8 cellular contexts compared by ENCODE assay signal in the genomic region with DNA sequence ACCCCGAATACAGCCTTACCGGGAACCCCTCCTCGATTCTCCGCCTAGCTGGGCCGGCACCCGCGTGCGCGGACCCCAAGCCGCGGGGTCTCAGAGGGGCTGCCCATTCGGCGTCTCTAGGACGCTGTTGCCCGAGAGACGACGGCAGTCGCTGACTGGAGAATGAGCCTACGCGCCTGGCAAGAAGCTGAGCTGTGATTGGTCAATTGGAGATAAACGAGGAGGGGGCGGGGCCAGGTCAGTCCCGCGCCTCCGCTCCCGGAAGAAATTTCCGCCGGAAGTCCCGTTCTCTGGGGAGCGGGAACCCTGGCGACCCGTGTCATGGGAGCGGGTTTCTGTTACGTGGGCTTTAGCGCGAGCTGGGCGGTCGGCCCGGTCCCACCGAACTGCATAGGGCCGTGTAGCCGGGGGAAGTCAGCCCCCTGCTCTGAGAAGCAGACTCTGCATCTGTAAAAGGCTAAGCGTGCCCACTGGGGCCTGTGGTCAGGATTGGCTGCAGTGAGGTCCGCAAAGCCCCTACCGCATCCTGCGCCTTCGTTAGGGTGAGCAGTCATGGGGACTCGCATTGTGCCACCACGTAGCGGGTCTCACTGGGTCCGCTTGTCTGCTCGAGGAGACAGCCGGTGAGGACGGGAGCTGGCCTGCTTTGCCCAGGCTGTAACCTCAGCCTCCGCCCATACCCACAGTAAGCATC. TPM values are rescaled to one million over a fixed set of nuclear protein-coding genes. Genes with fewer than 3 reads are reported as not detected.
DNase-seq lines count a peak whose midpoint lies in the region; ATAC-seq lines count a peak whose summit lies in the region.

A gene with protein sequence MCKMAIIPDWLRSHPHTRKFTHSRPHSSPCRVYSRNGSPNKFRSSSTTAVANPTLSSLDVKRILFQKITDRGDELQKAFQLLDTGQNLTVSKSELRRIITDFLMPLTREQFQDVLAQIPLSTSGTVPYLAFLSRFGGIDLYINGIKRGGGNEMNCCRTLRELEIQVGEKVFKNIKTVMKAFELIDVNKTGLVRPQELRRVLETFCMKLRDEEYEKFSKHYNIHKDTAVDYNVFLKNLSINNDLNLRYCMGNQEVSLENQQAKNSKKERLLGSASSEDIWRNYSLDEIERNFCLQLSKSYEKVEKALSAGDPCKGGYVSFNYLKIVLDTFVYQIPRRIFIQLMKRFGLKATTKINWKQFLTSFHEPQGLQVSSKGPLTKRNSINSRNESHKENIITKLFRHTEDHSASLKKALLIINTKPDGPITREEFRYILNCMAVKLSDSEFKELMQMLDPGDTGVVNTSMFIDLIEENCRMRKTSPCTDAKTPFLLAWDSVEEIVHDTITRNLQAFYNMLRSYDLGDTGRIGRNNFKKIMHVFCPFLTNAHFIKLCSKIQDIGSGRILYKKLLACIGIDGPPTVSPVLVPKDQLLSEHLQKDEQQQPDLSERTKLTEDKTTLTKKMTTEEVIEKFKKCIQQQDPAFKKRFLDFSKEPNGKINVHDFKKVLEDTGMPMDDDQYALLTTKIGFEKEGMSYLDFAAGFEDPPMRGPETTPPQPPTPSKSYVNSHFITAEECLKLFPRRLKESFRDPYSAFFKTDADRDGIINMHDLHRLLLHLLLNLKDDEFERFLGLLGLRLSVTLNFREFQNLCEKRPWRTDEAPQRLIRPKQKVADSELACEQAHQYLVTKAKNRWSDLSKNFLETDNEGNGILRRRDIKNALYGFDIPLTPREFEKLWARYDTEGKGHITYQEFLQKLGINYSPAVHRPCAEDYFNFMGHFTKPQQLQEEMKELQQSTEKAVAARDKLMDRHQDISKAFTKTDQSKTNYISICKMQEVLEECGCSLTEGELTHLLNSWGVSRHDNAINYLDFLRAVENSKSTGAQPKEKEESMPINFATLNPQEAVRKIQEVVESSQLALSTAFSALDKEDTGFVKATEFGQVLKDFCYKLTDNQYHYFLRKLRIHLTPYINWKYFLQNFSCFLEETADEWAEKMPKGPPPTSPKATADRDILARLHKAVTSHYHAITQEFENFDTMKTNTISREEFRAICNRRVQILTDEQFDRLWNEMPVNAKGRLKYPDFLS (N-terminal part only) (minus strand): TSS at position 157 of the 694 bp plus-strand sequence. CDS start 29,987 bp downstream, outside the sequence.

- peak; percentile 85 for ATAC-seq in GM19025 (IDR thresholded peaks at IDR 0.05; ENCODE audit: low read depth, unreplicated experiment)
- ATAC-seq in HG03342 (IDR thresholded peaks at IDR 0.05; ENCODE audit: unreplicated experiment): peak; percentile 85

- peak within 1 kb of the TSS; percentile 91 for H3K27ac Mint-ChIP-seq in activated CD4-positive, alpha-beta T cell treated with anti-CD3 and anti-CD28 coated beads, Interleukin-2, amount 10 ng/mL, durations not matched to agents 7 days and 5 days
- H3K27ac Mint-ChIP-seq in dendritic cell treated with granulocyte-macrophage colony-stimulating factor and Interleukin-4, amounts not matched to agents 40 ng/mL and 50 ng/mL, for 4 days: peak within 1 kb of the TSS; percentile 91

- POLR2A ChIA-PET in activated CD4-positive, alpha-beta T cell treated with anti-CD3 and anti-CD28 coated beads, Interleukin-2, amount 10 ng/mL, durations not matched to agents 7 days and 5 days (lab: Charles Lee): no interaction called here

- peak within 1 kb of the TSS; percentile 92 for H3K4me3 Mint-ChIP-seq in activated CD4-positive, alpha-beta T cell treated with anti-CD3 and anti-CD28 coated beads, Interleukin-2, amount 10 ng/mL, durations not matched to agents 7 days and 5 days
- peak within 1 kb of the TSS; percentile 90 for H3K4me3 Mint-ChIP-seq in dendritic cell treated with granulocyte-macrophage colony-stimulating factor and Interleukin-4, amounts not matched to agents 40 ng/mL and 50 ng/mL, for 4 days

- H3K9me3 Mint-ChIP-seq in activated CD4-positive, alpha-beta T cell treated with anti-CD3 and anti-CD28 coated beads, Interleukin-2, amount 10 ng/mL, durations not matched to agents 7 days and 5 days: no peaks in the 10 kb centered on the region
- H3K9me3 Mint-ChIP-seq in dendritic cell treated with granulocyte-macrophage colony-stimulating factor and Interleukin-4, amounts not matched to agents 40 ng/mL and 50 ng/mL, for 4 days: no peaks in the 10 kb centered on the region

- H3K4me1 Mint-ChIP-seq in activated CD4-positive, alpha-beta T cell treated with anti-CD3 and anti-CD28 coated beads, Interleukin-2, amount 10 ng/mL, durations not matched to agents 7 days and 5 days: peaks cover 29% of the 10 kb centered on the region
- H3K4me1 Mint-ChIP-seq in dendritic cell treated with granulocyte-macrophage colony-stimulating factor and Interleukin-4, amounts not matched to agents 40 ng/mL and 50 ng/mL, for 4 days (ENCODE audit: low read depth): peaks cover 22% of the 10 kb centered on the region

- peaks cover 2% of the 10 kb centered on the region for H3K27me3 Mint-ChIP-seq in activated CD4-positive, alpha-beta T cell treated with anti-CD3 and anti-CD28 coated beads, Interleukin-2, amount 10 ng/mL, durations not matched to agents 7 days and 5 days
- H3K27me3 Mint-ChIP-seq in dendritic cell treated with granulocyte-macrophage colony-stimulating factor and Interleukin-4, amounts not matched to agents 40 ng/mL and 50 ng/mL, for 4 days: peaks cover 2% of the 10 kb centered on the region

- DNase-seq in AG08395 (ENCODE audit: low spot score) (peak; percentile 98), NCI-H524 treated with DMSO at 0.1 percent for 48 hours (lab: John Stamatoyannopoulos, UW) (peak; percentile 65), left kidney (ENCODE audit: low read depth, low spot score) (peak; percentile 98)
- DNase-seq in activated CD4-positive, alpha-beta T cell treated with anti-CD3 and anti-CD28 coated beads, Interleukin-2, amount 10 ng/mL, durations not matched to agents 7 days and 5 days: peak; percentile 94
- DNase-seq in stimulated activated CD4-positive, alpha-beta T cell treated with anti-CD3 and anti-CD28 coated beads, Interleukin-2, amount 100 ng/mL, for 24 hours: peak; percentile 92 to 93

- CTCF ChIA-PET in activated CD4-positive, alpha-beta T cell treated with anti-CD3 and anti-CD28 coated beads, Interleukin-2, amount 10 ng/mL, durations not matched to agents 7 days and 5 days (lab: Charles Lee): interaction anchor here (0.8 kb wide), 1 partner anchor 26 kb away, joined by 3 read pairs; no protein-coding TSS in a partner anchor

- H3K36me3 Mint-ChIP-seq in activated CD4-positive, alpha-beta T cell treated with anti-CD3 and anti-CD28 coated beads, Interleukin-2, amount 10 ng/mL, durations not matched to agents 7 days and 5 days (ENCODE audit: low read depth): peaks cover 7% of the 10 kb centered on the region
- H3K36me3 Mint-ChIP-seq in dendritic cell treated with granulocyte-macrophage colony-stimulating factor and Interleukin-4, amounts not matched to agents 40 ng/mL and 50 ng/mL, for 4 days (ENCODE audit: low read depth): peaks cover 9% of the 10 kb centered on the region

- intact Hi-C loops in dendritic cell treated with granulocyte-macrophage colony-stimulating factor and Interleukin-4, amounts not matched to agents 40 ng/mL and 50 ng/mL, for 4 days (cut with micrococcal nuclease): loop anchor here (5.0 kb wide), 1 partner anchor 145 kb away; the partner anchor contains the start of gene SAMM50

RNA-seq across cellular contexts. Expression of the gene that starts here (rescaled TPM):
- total RNA-seq in activated CD4-positive, alpha-beta T cell treated with anti-CD3 and anti-CD28 coated beads, Interleukin-2, amount 10 ng/mL, durations not matched to agents 7 days and 5 days: under 1 TPM; 0.15 to 0.20 TPM

Comparison
In these comparisons a context has a peak if more than half of its experiments do, and no peak if none do; other contexts are left out.
1. Peak in every context shown above with its lines: DNase-seq and ATAC-seq.
2. Peak in DNase-seq in activated CD4-positive, alpha-beta T cell treated with anti-CD3 and anti-CD28 coated beads, Interleukin-2, amount 10 ng/mL, durations not matched to agents 7 days and 5 days; RNA of the gene not detected or under 1 TPM.